Comparison of ENCODE assay signal across 13 cellular contexts in genomic region chr1:53725238-53725689, GRCh38. TPM values are rescaled to one million over a fixed set of nuclear protein-coding genes. Genes with fewer than 3 reads are reported as not detected.
DNase-seq lines count a peak whose midpoint lies in the region; ATAC-seq and TF ChIP-seq lines count a peak whose summit lies in the region.
"Had no signal": no experiment of that assay in that cellular context is flagged by ENCODE, and none has a peak within 500 bp of the region (broad histone marks: within the 10 kb centered on the region; RNA-seq: fewer than 3 reads in every experiment).

No MANE protein-coding gene starts in this region.

- no peaks in the 10 kb centered on the region for H3K36me3 Mint-ChIP-seq in CD14-positive monocyte
- H3K36me3 Mint-ChIP-seq in activated naive CD4-positive, alpha-beta T cell treated with anti-CD3 and anti-CD28 coated beads, Interleukin-2, amount 50 U/mL, for 72 hours, result no peaks in the 10 kb centered on the region
- H3K36me3 Mint-ChIP-seq: natural killer cell had no signal

- CTCF ChIA-PET in HEK293 (lab: Yijun Ruan, JAX), result interaction anchor here (0.6 to 1.9 kb wide), 2 partner anchors 9 to 1449 kb away, joined by 3 to 14 read pairs; no protein-coding TSS in a partner anchor

- H3K27ac ChIP-seq in HEK293 (ENCODE audit: extremely low read depth, low read depth, low read length) (no peak overlapping the region), WERI-Rb-1 (no peak overlapping the region)

- POLR2A ChIA-PET in HEK293 (lab: Yijun Ruan, JAX), result no interaction called here

- H3K9me3 ChIP-seq in HEK293 (ENCODE audit: control insufficient read depth, insufficient read depth, low read depth, low read length) (no peaks in the 10 kb centered on the region), WERI-Rb-1 (ENCODE audit: severe bottlenecking) (no peaks in the 10 kb centered on the region)

- H3K27ac Mint-ChIP-seq in CD14-positive monocyte, result no peak overlapping the region
- no peak overlapping the region for H3K27ac Mint-ChIP-seq in activated naive CD4-positive, alpha-beta T cell treated with anti-CD3 and anti-CD28 coated beads, Interleukin-2, amount 50 U/mL, for 72 hours
- H3K27ac Mint-ChIP-seq: natural killer cell; stimulated activated naive CD8-positive, alpha-beta T cell treated with anti-CD3 and anti-CD28 coated beads, Interleukin-15, Interleukin-2, amounts not matched to agents 100 ng/mL and 50 ng/mL, for 24 hours had no signal

- TF ChIP-seq CTCF in HEK293 (tag by site-specific recombination; IDR thresholded peaks at IDR 0.05) (peak; percentile 64; the same call in 1 of the 2 replicates), WERI-Rb-1 (IDR thresholded peaks at IDR 0.05; ENCODE audit: low read depth, low read length) (peak; percentile 76), CD14-positive monocyte (IDR thresholded peaks at IDR 0.05) (no peak)

- H3K4me3 Mint-ChIP-seq in CD14-positive monocyte, result no peak overlapping the region
- H3K4me3 Mint-ChIP-seq: natural killer cell; stimulated activated naive CD8-positive, alpha-beta T cell treated with anti-CD3 and anti-CD28 coated beads, Interleukin-15, Interleukin-2, amounts not matched to agents 100 ng/mL and 50 ng/mL, for 24 hours had no signal

- DNase-seq in Caki2 (ENCODE audit: low read depth) (peak; percentile 38), WERI-Rb-1 (peak; percentile 73), iPS-NIHi11 (ENCODE audit: low spot score) (peak; percentile 80), NCI-H2171 treated with DMSO at 0.1 percent for 48 hours (lab: John Stamatoyannopoulos, UW) (no peak), CD14-positive monocyte (ENCODE audit: low spot score) (no peak)
- DNase-seq in activated naive CD4-positive, alpha-beta T cell treated with anti-CD3 and anti-CD28 coated beads, Interleukin-2, amount 50 U/mL, for 72 hours (ENCODE audit: low spot score in 2 of 2), result no peak
- DNase-seq: activated CD4-positive, CD25-positive, alpha-beta regulatory T cell; activated naive CD4-positive, alpha-beta T cell; effector CD8-positive, alpha-beta T cell; GF-D8; natural killer cell had no signal

- H3K36me3 ChIP-seq in HEK293 (ENCODE audit: control insufficient read depth in 2 of 2, insufficient read depth in 1 of 2, low read length in 2 of 2) (no peaks in the 10 kb centered on the region), WERI-Rb-1 (no peaks in the 10 kb centered on the region)

- in situ Hi-C loops in Caki2 (cut with HindIII; ENCODE audit: low pct_unique_long_range_greater_than_20kb, low sequenced_read_pairs), result no loop called here

- no peak for ATAC-seq in activated naive CD4-positive, alpha-beta T cell treated with anti-CD3 and anti-CD28 coated beads, Interleukin-2, amount 50 U/mL, for 72 hours
- ATAC-seq: natural killer cell had no signal

- H3K4me1 Mint-ChIP-seq in CD14-positive monocyte, result no peaks in the 10 kb centered on the region
- H3K4me1 Mint-ChIP-seq: natural killer cell had no signal

- H3K4me1 ChIP-seq in HEK293 (ENCODE audit: control insufficient read depth, insufficient read depth, low read length), result peaks cover 2% of the 10 kb centered on the region; the same call in 1 of the 2 replicates

- peaks cover 2 to 5% (median 3%) of the 10 kb centered on the region in 3 donors for H3K27me3 Mint-ChIP-seq in CD14-positive monocyte (ENCODE audit: low read depth in 3 of 3)
- H3K27me3 Mint-ChIP-seq: stimulated activated naive CD8-positive, alpha-beta T cell treated with anti-CD3 and anti-CD28 coated beads, Interleukin-15, Interleukin-2, amounts not matched to agents 100 ng/mL and 50 ng/mL, for 24 hours had no signal

- intact Hi-C loops in CD14-positive monocyte (cut with micrococcal nuclease), result no loop called here

- H3K4me3 ChIP-seq in HEK293 (ENCODE audit: low read depth, low read length) (no peak overlapping the region), WERI-Rb-1 (ENCODE audit: low read depth, low read length) (no peak overlapping the region)

- no peaks in the 10 kb centered on the region for H3K9me3 Mint-ChIP-seq in CD14-positive monocyte
- H3K9me3 Mint-ChIP-seq in activated naive CD4-positive, alpha-beta T cell treated with anti-CD3 and anti-CD28 coated beads, Interleukin-2, amount 50 U/mL, for 72 hours, result no peaks in the 10 kb centered on the region
- H3K9me3 Mint-ChIP-seq: natural killer cell; stimulated activated naive CD8-positive, alpha-beta T cell treated with anti-CD3 and anti-CD28 coated beads, Interleukin-15, Interleukin-2, amounts not matched to agents 100 ng/mL and 50 ng/mL, for 24 hours had no signal

- no peaks in the 10 kb centered on the region for H3K27me3 ChIP-seq in WERI-Rb-1 (ENCODE audit: insufficient read depth, low read depth, severe bottlenecking)

TF ChIP-seq in HEK293, 187 proteins besides CTCF, POLR2A, EP300 and RAD21:
- TF ChIP-seq ZBTB17 (tag by site-specific recombination; IDR thresholded peaks at IDR 0.05) (peak; percentile 64), SCRT2 (tag by site-specific recombination; IDR thresholded peaks at IDR 0.05) (peak; percentile 80), ZNF560 (tag by site-specific recombination; IDR thresholded peaks at IDR 0.05; ENCODE audit: borderline replicate concordance) (no peak)
- TF ChIP-seq, protein P1, sequence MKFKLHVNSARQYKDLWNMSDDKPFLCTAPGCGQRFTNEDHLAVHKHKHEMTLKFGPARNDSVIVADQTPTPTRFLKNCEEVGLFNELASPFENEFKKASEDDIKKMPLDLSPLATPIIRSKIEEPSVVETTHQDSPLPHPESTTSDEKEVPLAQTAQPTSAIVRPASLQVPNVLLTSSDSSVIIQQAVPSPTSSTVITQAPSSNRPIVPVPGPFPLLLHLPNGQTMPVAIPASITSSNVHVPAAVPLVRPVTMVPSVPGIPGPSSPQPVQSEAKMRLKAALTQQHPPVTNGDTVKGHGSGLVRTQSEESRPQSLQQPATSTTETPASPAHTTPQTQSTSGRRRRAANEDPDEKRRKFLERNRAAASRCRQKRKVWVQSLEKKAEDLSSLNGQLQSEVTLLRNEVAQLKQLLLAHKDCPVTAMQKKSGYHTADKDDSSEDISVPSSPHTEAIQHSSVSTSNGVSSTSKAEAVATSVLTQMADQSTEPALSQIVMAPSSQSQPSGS (tag by site-specific recombination; IDR thresholded peaks at IDR 0.05; ENCODE audit: low read depth), result no peak
- TF ChIP-seq, protein P2, sequence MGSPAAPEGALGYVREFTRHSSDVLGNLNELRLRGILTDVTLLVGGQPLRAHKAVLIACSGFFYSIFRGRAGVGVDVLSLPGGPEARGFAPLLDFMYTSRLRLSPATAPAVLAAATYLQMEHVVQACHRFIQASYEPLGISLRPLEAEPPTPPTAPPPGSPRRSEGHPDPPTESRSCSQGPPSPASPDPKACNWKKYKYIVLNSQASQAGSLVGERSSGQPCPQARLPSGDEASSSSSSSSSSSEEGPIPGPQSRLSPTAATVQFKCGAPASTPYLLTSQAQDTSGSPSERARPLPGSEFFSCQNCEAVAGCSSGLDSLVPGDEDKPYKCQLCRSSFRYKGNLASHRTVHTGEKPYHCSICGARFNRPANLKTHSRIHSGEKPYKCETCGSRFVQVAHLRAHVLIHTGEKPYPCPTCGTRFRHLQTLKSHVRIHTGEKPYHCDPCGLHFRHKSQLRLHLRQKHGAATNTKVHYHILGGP (tag by site-specific recombination; IDR thresholded peaks at IDR 0.05), result no peak

RNA-seq across cellular contexts. Expression of gene GLIS1, which starts 13.7 kb away (rescaled TPM):
- 0.03 and 0.26 TPM in 2 replicates for total RNA-seq in Caki2 (2014; rRNA removed; shearing (Covaris generic); ENCODE audit: low replicate concordance)
- polyA plus RNA-seq in CD14-positive monocyte, result not detected
- not detected for total RNA-seq in activated naive CD4-positive, alpha-beta T cell treated with anti-CD3 and anti-CD28 coated beads, Interleukin-2, amount 50 U/mL, for 72 hours
- total RNA-seq: natural killer cell had no signal

Comparison
In these comparisons a context has a peak if more than half of its experiments do, and no peak if none do; other contexts are left out.
1. DNase-seq: peak in Caki2 (single experiment), WERI-Rb-1 (single experiment) and iPS-NIHi11 (single experiment); none in NCI-H2171 treated with DMSO at 0.1 percent for 48 hours (single experiment), CD14-positive monocyte (single experiment) and activated naive CD4-positive, alpha-beta T cell treated with anti-CD3 and anti-CD28 coated beads, Interleukin-2, amount 50 U/mL, for 72 hours (0 of 2).